Comparison of ENCODE assay signal across 1 cellular context in genomic region chr19:38402967-38403674, GRCh38.
TF ChIP-seq lines count a peak whose summit lies in the region.

Gene FAM98C, plus strand, starts transcription at chr19:38403093. Its CDS starts 61 bp downstream, at chr19:38403154.

TF ChIP-seq in HepG2, 621 proteins besides CTCF, POLR2A, EP300 and RAD21 (continued from another document and continues in another):
- TF ChIP-seq PRDM4 (CRISPR knock-in tag; IDR thresholded peaks at IDR 0.05; ENCODE audit: borderline replicate concordance) (0 out of 2 replicates have a peak, but pooled peaks have one; percentile 48), ZNF382 (CRISPR knock-in tag; IDR thresholded peaks at IDR 0.05; ENCODE audit: borderline replicate concordance) (no peak), ZNF44 (CRISPR knock-in tag; IDR thresholded peaks at IDR 0.05) (no peak), TAF15 (IDR thresholded peaks at IDR 0.05; ENCODE audit: low read depth, low read length, poor library complexity, severe bottlenecking) (no peak), ATF7 (IDR thresholded peaks at IDR 0.05) (no peak), ATF7 (CRISPR knock-in tag; IDR thresholded peaks at IDR 0.05) (no peak), TRIM24 (CRISPR knock-in tag; IDR thresholded peaks at IDR 0.05) (no peak), LCORL (IDR thresholded peaks at IDR 0.05) (no peak), LCORL (CRISPR knock-in tag; IDR thresholded peaks at IDR 0.05) (peak; percentile 85), TBX3 (IDR thresholded peaks at IDR 0.05; ENCODE audit: borderline replicate concordance) (0 out of 2 replicates have a peak, but pooled peaks have one; percentile 19), MLX (CRISPR knock-in tag; IDR thresholded peaks at IDR 0.05) (no peak), NBN (conservative IDR thresholded peaks at IDR 0.05) (no peak), DPF2 (CRISPR knock-in tag; IDR thresholded peaks at IDR 0.05; ENCODE audit: borderline replicate concordance, low read depth) (no peak), DR1 (CRISPR knock-in tag; IDR thresholded peaks at IDR 0.05) (peak; percentile 12; the same call in 1 of the 2 replicates), RORA (CRISPR knock-in tag; IDR thresholded peaks at IDR 0.05) (no peak), CSRNP1 (CRISPR knock-in tag; IDR thresholded peaks at IDR 0.05) (peak; percentile 53; the same call in 1 of the 2 replicates), SKIL (CRISPR knock-in tag; IDR thresholded peaks at IDR 0.05; ENCODE audit: borderline replicate concordance) (no peak), SNAI1 (CRISPR knock-in tag; IDR thresholded peaks at IDR 0.05; ENCODE audit: borderline replicate concordance) (no peak), ZNF10 (CRISPR knock-in tag; IDR thresholded peaks at IDR 0.05; ENCODE audit: borderline replicate concordance, low read depth) (no peak), CREBL2 (CRISPR knock-in tag; IDR thresholded peaks at IDR 0.05; ENCODE audit: borderline replicate concordance) (peak; percentile 58; the same call in 1 of the 2 replicates), FIP1L1 (IDR thresholded peaks at IDR 0.05; ENCODE audit: borderline replicate concordance, insufficient read depth, low read depth, low read length) (no peak), POLR2AphosphoS5 (IDR thresholded peaks at IDR 0.05; ENCODE audit: low read depth, low read length) (peak; percentile 55), GMEB1 (CRISPR knock-in tag; IDR thresholded peaks at IDR 0.05; ENCODE audit: borderline replicate concordance) (peak; percentile 87), ZNF704 (CRISPR knock-in tag; IDR thresholded peaks at IDR 0.05; ENCODE audit: borderline replicate concordance) (no peak), ZNF83 (CRISPR knock-in tag; IDR thresholded peaks at IDR 0.05; ENCODE audit: borderline replicate concordance) (0 out of 2 replicates have a peak, but pooled peaks have one; percentile 53), ZNF354B (CRISPR knock-in tag; IDR thresholded peaks at IDR 0.05) (no peak), ZBTB3 (CRISPR knock-in tag; IDR thresholded peaks at IDR 0.05; ENCODE audit: borderline replicate concordance, low read depth) (0 out of 2 replicates have a peak, but pooled peaks have one; percentile 45), ZBTB39 (CRISPR knock-in tag; IDR thresholded peaks at IDR 0.05) (peak; percentile 90)
- TF ChIP-seq, protein P1, sequence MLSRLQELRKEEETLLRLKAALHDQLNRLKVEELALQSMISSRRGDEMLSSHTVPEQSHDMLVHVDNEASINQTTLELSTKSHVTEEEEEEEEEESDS (CRISPR knock-in tag; IDR thresholded peaks at IDR 0.05; ENCODE audit: borderline replicate concordance): no peak
- TF ChIP-seq, protein P2, sequence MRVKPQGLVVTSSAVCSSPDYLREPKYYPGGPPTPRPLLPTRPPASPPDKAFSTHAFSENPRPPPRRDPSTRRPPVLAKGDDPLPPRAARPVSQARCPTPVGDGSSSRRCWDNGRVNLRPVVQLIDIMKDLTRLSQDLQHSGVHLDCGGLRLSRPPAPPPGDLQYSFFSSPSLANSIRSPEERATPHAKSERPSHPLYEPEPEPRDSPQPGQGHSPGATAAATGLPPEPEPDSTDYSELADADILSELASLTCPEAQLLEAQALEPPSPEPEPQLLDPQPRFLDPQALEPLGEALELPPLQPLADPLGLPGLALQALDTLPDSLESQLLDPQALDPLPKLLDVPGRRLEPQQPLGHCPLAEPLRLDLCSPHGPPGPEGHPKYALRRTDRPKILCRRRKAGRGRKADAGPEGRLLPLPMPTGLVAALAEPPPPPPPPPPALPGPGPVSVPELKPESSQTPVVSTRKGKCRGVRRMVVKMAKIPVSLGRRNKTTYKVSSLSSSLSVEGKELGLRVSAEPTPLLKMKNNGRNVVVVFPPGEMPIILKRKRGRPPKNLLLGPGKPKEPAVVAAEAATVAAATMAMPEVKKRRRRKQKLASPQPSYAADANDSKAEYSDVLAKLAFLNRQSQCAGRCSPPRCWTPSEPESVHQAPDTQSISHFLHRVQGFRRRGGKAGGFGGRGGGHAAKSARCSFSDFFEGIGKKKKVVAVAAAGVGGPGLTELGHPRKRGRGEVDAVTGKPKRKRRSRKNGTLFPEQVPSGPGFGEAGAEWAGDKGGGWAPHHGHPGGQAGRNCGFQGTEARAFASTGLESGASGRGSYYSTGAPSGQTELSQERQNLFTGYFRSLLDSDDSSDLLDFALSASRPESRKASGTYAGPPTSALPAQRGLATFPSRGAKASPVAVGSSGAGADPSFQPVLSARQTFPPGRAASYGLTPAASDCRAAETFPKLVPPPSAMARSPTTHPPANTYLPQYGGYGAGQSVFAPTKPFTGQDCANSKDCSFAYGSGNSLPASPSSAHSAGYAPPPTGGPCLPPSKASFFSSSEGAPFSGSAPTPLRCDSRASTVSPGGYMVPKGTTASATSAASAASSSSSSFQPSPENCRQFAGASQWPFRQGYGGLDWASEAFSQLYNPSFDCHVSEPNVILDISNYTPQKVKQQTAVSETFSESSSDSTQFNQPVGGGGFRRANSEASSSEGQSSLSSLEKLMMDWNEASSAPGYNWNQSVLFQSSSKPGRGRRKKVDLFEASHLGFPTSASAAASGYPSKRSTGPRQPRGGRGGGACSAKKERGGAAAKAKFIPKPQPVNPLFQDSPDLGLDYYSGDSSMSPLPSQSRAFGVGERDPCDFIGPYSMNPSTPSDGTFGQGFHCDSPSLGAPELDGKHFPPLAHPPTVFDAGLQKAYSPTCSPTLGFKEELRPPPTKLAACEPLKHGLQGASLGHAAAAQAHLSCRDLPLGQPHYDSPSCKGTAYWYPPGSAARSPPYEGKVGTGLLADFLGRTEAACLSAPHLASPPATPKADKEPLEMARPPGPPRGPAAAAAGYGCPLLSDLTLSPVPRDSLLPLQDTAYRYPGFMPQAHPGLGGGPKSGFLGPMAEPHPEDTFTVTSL (CRISPR knock-in tag; IDR thresholded peaks at IDR 0.05; ENCODE audit: borderline replicate concordance): no peak
- TF ChIP-seq, protein P3, sequence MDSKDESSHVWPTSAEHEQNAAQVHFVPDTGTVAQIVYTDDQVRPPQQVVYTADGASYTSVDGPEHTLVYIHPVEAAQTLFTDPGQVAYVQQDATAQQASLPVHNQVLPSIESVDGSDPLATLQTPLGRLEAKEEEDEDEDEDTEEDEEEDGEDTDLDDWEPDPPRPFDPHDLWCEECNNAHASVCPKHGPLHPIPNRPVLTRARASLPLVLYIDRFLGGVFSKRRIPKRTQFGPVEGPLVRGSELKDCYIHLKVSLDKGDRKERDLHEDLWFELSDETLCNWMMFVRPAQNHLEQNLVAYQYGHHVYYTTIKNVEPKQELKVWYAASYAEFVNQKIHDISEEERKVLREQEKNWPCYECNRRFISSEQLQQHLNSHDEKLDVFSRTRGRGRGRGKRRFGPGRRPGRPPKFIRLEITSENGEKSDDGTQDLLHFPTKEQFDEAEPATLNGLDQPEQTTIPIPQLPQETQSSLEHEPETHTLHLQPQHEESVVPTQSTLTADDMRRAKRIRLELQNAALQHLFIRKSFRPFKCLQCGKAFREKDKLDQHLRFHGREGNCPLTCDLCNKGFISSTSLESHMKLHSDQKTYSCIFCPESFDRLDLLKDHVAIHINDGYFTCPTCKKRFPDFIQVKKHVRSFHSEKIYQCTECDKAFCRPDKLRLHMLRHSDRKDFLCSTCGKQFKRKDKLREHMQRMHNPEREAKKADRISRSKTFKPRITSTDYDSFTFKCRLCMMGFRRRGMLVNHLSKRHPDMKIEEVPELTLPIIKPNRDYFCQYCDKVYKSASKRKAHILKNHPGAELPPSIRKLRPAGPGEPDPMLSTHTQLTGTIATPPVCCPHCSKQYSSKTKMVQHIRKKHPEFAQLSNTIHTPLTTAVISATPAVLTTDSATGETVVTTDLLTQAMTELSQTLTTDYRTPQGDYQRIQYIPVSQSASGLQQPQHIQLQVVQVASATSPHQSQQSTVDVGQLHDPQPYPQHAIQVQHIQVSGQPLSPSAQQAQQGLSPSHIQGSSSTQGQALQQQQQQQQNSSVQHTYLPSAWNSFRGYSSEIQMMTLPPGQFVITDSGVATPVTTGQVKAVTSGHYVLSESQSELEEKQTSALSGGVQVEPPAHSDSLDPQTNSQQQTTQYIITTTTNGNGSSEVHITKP (CRISPR knock-in tag; IDR thresholded peaks at IDR 0.05; ENCODE audit: low read depth): no peak
- TF ChIP-seq, protein P4, sequence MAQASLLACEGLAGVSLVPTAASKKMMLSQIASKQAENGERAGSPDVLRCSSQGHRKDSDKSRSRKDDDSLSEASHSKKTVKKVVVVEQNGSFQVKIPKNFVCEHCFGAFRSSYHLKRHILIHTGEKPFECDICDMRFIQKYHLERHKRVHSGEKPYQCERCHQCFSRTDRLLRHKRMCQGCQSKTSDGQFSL (CRISPR knock-in tag; IDR thresholded peaks at IDR 0.05): 0 out of 2 replicates have a peak, but pooled peaks have one; percentile 32
